1 cellular context compared by ENCODE assay signal in genomic region chr21:36235058-36235582, GRCh38.
TF ChIP-seq lines count a peak whose summit lies in the region.

No MANE protein-coding gene starts in this region.

TF ChIP-seq in HepG2, 621 proteins besides CTCF, POLR2A, EP300 and RAD21 (continued from another document and continues in another):
- TF ChIP-seq ATF3 (CRISPR knock-in tag; IDR thresholded peaks at IDR 0.05) (no peak), ZNF788 (CRISPR knock-in tag; IDR thresholded peaks at IDR 0.05; ENCODE audit: borderline replicate concordance) (no peak; the same call in 1 of the 2 replicates), ZNF503 (CRISPR knock-in tag; IDR thresholded peaks at IDR 0.05) (peak; percentile 96), ZBTB49 (CRISPR knock-in tag; IDR thresholded peaks at IDR 0.05; ENCODE audit: borderline replicate concordance) (0 out of 2 replicates have a peak, but pooled peaks have one; percentile 55), ZMYM4 (CRISPR knock-in tag; IDR thresholded peaks at IDR 0.05) (peak; percentile 67), ZNF660 (CRISPR knock-in tag; IDR thresholded peaks at IDR 0.05; ENCODE audit: borderline replicate concordance, low read depth) (no peak), RNF2 (conservative IDR thresholded peaks at IDR 0.05; ENCODE audit: low read depth) (no peak), RFX3 (CRISPR knock-in tag; IDR thresholded peaks at IDR 0.05) (no peak), SMAD3 (CRISPR knock-in tag; IDR thresholded peaks at IDR 0.05) (peak; percentile 90), ZNF530 (CRISPR knock-in tag; IDR thresholded peaks at IDR 0.05; ENCODE audit: low read depth) (no peak), SPEN (CRISPR knock-in tag; IDR thresholded peaks at IDR 0.05; ENCODE audit: low read depth) (no peak), ELF3 (CRISPR knock-in tag; IDR thresholded peaks at IDR 0.05) (peak; percentile 81), SNAPC2 (CRISPR knock-in tag; IDR thresholded peaks at IDR 0.05) (no peak), FOSL2 (CRISPR knock-in tag; IDR thresholded peaks at IDR 0.05) (peak; percentile 75), HNF4G (IDR thresholded peaks at IDR 0.05; ENCODE audit: borderline replicate concordance, low read depth, low read length) (peak; percentile 43; the same call in 1 of the 2 replicates), HNF4G (CRISPR knock-in tag; IDR thresholded peaks at IDR 0.05; ENCODE audit: borderline replicate concordance, low read depth) (peak; percentile 38; the same call in 1 of the 2 replicates), BCL6 (CRISPR knock-in tag; IDR thresholded peaks at IDR 0.05) (peak; percentile 96), RFX5 (IDR thresholded peaks at IDR 0.05; ENCODE audit: low read depth, low read length) (no peak), ZNF431 (CRISPR knock-in tag; IDR thresholded peaks at IDR 0.05; ENCODE audit: borderline replicate concordance, low read depth) (no peak), NRL (CRISPR knock-in tag; IDR thresholded peaks at IDR 0.05; ENCODE audit: borderline replicate concordance) (no peak), PTBP1 (IDR thresholded peaks at IDR 0.05; ENCODE audit: low read depth, low read length, poor library complexity, severe bottlenecking) (no peak), TCF12 (IDR thresholded peaks at IDR 0.05) (no peak), TCF12 (CRISPR knock-in tag; IDR thresholded peaks at IDR 0.05) (no peak), ATF7-NPFF (CRISPR knock-in tag; IDR thresholded peaks at IDR 0.05; ENCODE audit: low read depth) (no peak), ZNF839 (CRISPR knock-in tag; IDR thresholded peaks at IDR 0.05; ENCODE audit: borderline replicate concordance) (no peak), MED1 (CRISPR knock-in tag; IDR thresholded peaks at IDR 0.05) (peak; percentile 81), STAT6 (CRISPR knock-in tag; IDR thresholded peaks at IDR 0.05; ENCODE audit: borderline replicate concordance) (peak; percentile 79; the same call in 1 of the 2 replicates), FOXJ3 (CRISPR knock-in tag; IDR thresholded peaks at IDR 0.05; ENCODE audit: borderline replicate concordance) (peak; percentile 91; the same call in 1 of the 2 replicates), ZNF263 (CRISPR knock-in tag; IDR thresholded peaks at IDR 0.05) (no peak), ZNF597 (CRISPR knock-in tag; IDR thresholded peaks at IDR 0.05) (no peak), AGO1 (IDR thresholded peaks at IDR 0.05; ENCODE audit: low read depth, low read length, poor library complexity, severe bottlenecking) (no peak), ZNF550 (CRISPR knock-in tag; IDR thresholded peaks at IDR 0.05; ENCODE audit: borderline replicate concordance) (no peak), ZNF235 (CRISPR knock-in tag; IDR thresholded peaks at IDR 0.05; ENCODE audit: borderline replicate concordance) (no peak), PAWR (CRISPR knock-in tag; IDR thresholded peaks at IDR 0.05; ENCODE audit: borderline replicate concordance) (no peak), GATAD2A (CRISPR knock-in tag; IDR thresholded peaks at IDR 0.05) (peak; percentile 93), THAP11 (CRISPR knock-in tag; IDR thresholded peaks at IDR 0.05) (peak; percentile 66), AKNA (CRISPR knock-in tag; IDR thresholded peaks at IDR 0.05; ENCODE audit: borderline replicate concordance) (no peak), RFXANK (CRISPR knock-in tag; IDR thresholded peaks at IDR 0.05) (0 out of 2 replicates have a peak, but pooled peaks have one; percentile 72), PBX3 (CRISPR knock-in tag; IDR thresholded peaks at IDR 0.05; ENCODE audit: borderline replicate concordance) (no peak), SIX4 (CRISPR knock-in tag; IDR thresholded peaks at IDR 0.05) (peak; percentile 83), BRCA1 (CRISPR knock-in tag; IDR thresholded peaks at IDR 0.05) (no peak), ZBTB44 (CRISPR knock-in tag; IDR thresholded peaks at IDR 0.05) (no peak), ZNF639 (CRISPR knock-in tag; conservative IDR thresholded peaks at IDR 0.05) (no peak; the same call in 1 of the 2 replicates), RBM22 (optimal IDR thresholded peaks at IDR 0.05; ENCODE audit: low read length) (no peak), GTF3A (CRISPR knock-in tag; conservative IDR thresholded peaks at IDR 0.05) (no peak), ZNF468 (CRISPR knock-in tag; IDR thresholded peaks at IDR 0.05) (no peak), ZBTB7A (CRISPR knock-in tag; IDR thresholded peaks at IDR 0.05) (no peak), YEATS4 (CRISPR knock-in tag; IDR thresholded peaks at IDR 0.05; ENCODE audit: borderline replicate concordance) (0 out of 2 replicates have a peak, but pooled peaks have one; percentile 42), NR2F6 (IDR thresholded peaks at IDR 0.05) (peak; percentile 100), NR2F6 (CRISPR knock-in tag; IDR thresholded peaks at IDR 0.05) (peak; percentile 100), ZNF549 (CRISPR knock-in tag; IDR thresholded peaks at IDR 0.05) (no peak), MXI1 (IDR thresholded peaks at IDR 0.05; ENCODE audit: borderline replicate concordance, low read depth, low read length) (no peak), SRY (CRISPR knock-in tag; IDR thresholded peaks at IDR 0.05) (no peak; the same call in 1 of the 2 replicates), HNF4A (CRISPR knock-in tag; IDR thresholded peaks at IDR 0.05) (peak; percentile 86)
